2 cellular contexts compared by ENCODE assay signal in genomic region chr16:48165961-48166578, GRCh38.
TF ChIP-seq lines count a peak whose summit lies in the region.

No MANE protein-coding gene starts in this region.

TF ChIP-seq in GM12878, 131 proteins besides CTCF, POLR2A, EP300 and RAD21:
- TF ChIP-seq MLLT1 (IDR thresholded peaks at IDR 0.05), result no peak
- TF ChIP-seq, protein P1, sequence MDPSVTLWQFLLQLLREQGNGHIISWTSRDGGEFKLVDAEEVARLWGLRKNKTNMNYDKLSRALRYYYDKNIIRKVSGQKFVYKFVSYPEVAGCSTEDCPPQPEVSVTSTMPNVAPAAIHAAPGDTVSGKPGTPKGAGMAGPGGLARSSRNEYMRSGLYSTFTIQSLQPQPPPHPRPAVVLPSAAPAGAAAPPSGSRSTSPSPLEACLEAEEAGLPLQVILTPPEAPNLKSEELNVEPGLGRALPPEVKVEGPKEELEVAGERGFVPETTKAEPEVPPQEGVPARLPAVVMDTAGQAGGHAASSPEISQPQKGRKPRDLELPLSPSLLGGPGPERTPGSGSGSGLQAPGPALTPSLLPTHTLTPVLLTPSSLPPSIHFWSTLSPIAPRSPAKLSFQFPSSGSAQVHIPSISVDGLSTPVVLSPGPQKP (IDR thresholded peaks at IDR 0.05; ENCODE audit: low read depth, low read length), result 0 out of 2 replicates have a peak, but pooled peaks have one; percentile 18
- no peak for TF ChIP-seq TCF7 (IDR thresholded peaks at IDR 0.05; ENCODE audit: borderline replicate concordance)
- no peak for TF ChIP-seq SREBF2 (IDR thresholded peaks at IDR 0.05; ENCODE audit: low read length)
- TF ChIP-seq SRF (IDR thresholded peaks at IDR 0.05; ENCODE audit: low read depth in 2 of 2, low read length in 2 of 2), result peak; percentile 92 to 96
- TF ChIP-seq ETV6 (conservative IDR thresholded peaks at IDR 0.05 in 1 of 2, IDR thresholded peaks at IDR 0.05 in 1 of 2; ENCODE audit: borderline replicate concordance in 1 of 2, low read depth in 1 of 2), result no peak
- TF ChIP-seq, protein P2, sequence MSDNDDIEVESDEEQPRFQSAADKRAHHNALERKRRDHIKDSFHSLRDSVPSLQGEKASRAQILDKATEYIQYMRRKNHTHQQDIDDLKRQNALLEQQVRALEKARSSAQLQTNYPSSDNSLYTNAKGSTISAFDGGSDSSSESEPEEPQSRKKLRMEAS (IDR thresholded peaks at IDR 0.05; ENCODE audit: low read depth, low read length), result no peak
TF ChIP-seq in GM12878: peak in this region for 2.

TF ChIP-seq in liver, 16 proteins besides CTCF, POLR2A, EP300 and RAD21:
- no peak for TF ChIP-seq ZBTB33 (IDR thresholded peaks at IDR 0.05)
- TF ChIP-seq SP1 (IDR thresholded peaks at IDR 0.05), result no peak
- TF ChIP-seq TAF1 (conservative IDR thresholded peaks at IDR 0.05), result no peak
- no peak for TF ChIP-seq FOXA2 (IDR thresholded peaks at IDR 0.05)
- TF ChIP-seq NR2F2 (IDR thresholded peaks at IDR 0.05), result no peak
- no peak for TF ChIP-seq FOXA1 (IDR thresholded peaks at IDR 0.05)
- TF ChIP-seq HNF4G (IDR thresholded peaks at IDR 0.05), result no peak
- no peak for TF ChIP-seq JUND (IDR thresholded peaks at IDR 0.05)
- TF ChIP-seq, protein P3, sequence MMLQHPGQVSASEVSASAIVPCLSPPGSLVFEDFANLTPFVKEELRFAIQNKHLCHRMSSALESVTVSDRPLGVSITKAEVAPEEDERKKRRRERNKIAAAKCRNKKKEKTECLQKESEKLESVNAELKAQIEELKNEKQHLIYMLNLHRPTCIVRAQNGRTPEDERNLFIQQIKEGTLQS (IDR thresholded peaks at IDR 0.05), result no peak
- no peak for TF ChIP-seq RXRA (IDR thresholded peaks at IDR 0.05)
- TF ChIP-seq REST (IDR thresholded peaks at IDR 0.05), result no peak
- TF ChIP-seq, protein P2 (IDR thresholded peaks at IDR 0.05), result no peak
- TF ChIP-seq HNF4A (conservative IDR thresholded peaks at IDR 0.05), result no peak
- no peak for TF ChIP-seq YY1 (IDR thresholded peaks at IDR 0.05)
